Comparison of ENCODE assay signal across 8 cellular contexts in genomic region chr3:8629151-8630021, GRCh38. TPM values are rescaled to one million over a fixed set of nuclear protein-coding genes. Genes with fewer than 3 reads are reported as not detected.
DNase-seq lines count a peak whose midpoint lies in the region; ATAC-seq, FAIRE-seq and TF ChIP-seq lines count a peak whose summit lies in the region.

No MANE protein-coding gene starts in this region.

- no peaks in the 10 kb centered on the region for H3K79me2 ChIP-seq in keratinocyte (ENCODE audit: control insufficient read depth, insufficient read depth, low read length)

- H3K27me3 ChIP-seq in keratinocyte (ENCODE audit: control insufficient read depth, extremely low read depth, insufficient read depth, low read length) (no peaks in the 10 kb centered on the region), spleen (replicated peaks in 1 of 7) (no peaks in the 10 kb centered on the region)

- H3K4me1 Mint-ChIP-seq in activated T-helper 17 cell treated with anti-CD3 and anti-CD28 coated beads, Interleukin-2, amount 50 U/mL, for 72 hours: peaks cover 7% of the 10 kb centered on the region
- H3K4me1 Mint-ChIP-seq in endothelial cell (ENCODE audit: unreplicated experiment): peaks cover 19% of the 10 kb centered on the region

- peak overlapping the region; percentile 19 for H3K9ac ChIP-seq in keratinocyte (ENCODE audit: control insufficient read depth, extremely low read depth, insufficient read depth, low read length)

- no peak for TF ChIP-seq CTCF in AG09319 (IDR thresholded peaks at IDR 0.05; ENCODE audit: low read depth, low read length)
- no peak for TF ChIP-seq CTCF in keratinocyte (optimal IDR thresholded peaks at IDR 0.05 in 1 of 3, IDR thresholded peaks at IDR 0.05 in 1 of 3, conservative IDR thresholded peaks at IDR 0.05 in 1 of 3; ENCODE audit: extremely low read depth in 1 of 3, insufficient read depth in 2 of 3, low read length in 3 of 3)
- no peak for TF ChIP-seq CTCF in spleen (IDR thresholded peaks at IDR 0.05 in 8 of 11, conservative IDR thresholded peaks at IDR 0.05 in 3 of 11)
- no peak for TF ChIP-seq CTCF in endothelial cell (IDR thresholded peaks at IDR 0.05; ENCODE audit: unreplicated experiment)

- WGBS in spleen, 5 donors: 67 to 86% (median 75%) methylated on average over 16 of the region's 16 CpGs

- peak; percentile 89 for FAIRE-seq in keratinocyte (lab: Jason Lieb, UNC)

- H3K9me3 ChIP-seq in keratinocyte (ENCODE audit: control insufficient read depth, low read depth, low read length) (no peaks in the 10 kb centered on the region), spleen (no peaks in the 10 kb centered on the region)

- H3K9me3 Mint-ChIP-seq in activated T-helper 17 cell treated with anti-CD3 and anti-CD28 coated beads, Interleukin-2, amount 50 U/mL, for 72 hours: no peaks in the 10 kb centered on the region
- no peaks in the 10 kb centered on the region for H3K9me3 Mint-ChIP-seq in endothelial cell (ENCODE audit: unreplicated experiment)

- H3K4me3 ChIP-seq in keratinocyte (ENCODE audit: control insufficient read depth in 2 of 3, extremely low read depth in 1 of 3, insufficient read depth in 2 of 3, low read depth in 1 of 3, low read length in 3 of 3) (no peak overlapping the region), spleen (no peak overlapping the region)

- DNase-seq in AG09319 (ENCODE audit: extremely low read depth, low read depth) (peak; percentile 65), LHCN-M2 (ENCODE audit: low read depth) (peak; percentile 93), keratinocyte (ENCODE audit: low read depth, low spot score) (peak; percentile 83), spleen (no peak), endothelial cell (ENCODE audit: low spot score) (no peak)
- DNase-seq in stimulated activated CD8-positive, alpha-beta memory T cell treated with anti-CD3 and anti-CD28 coated beads, Interleukin-4, amount 100 ng/mL, for 48 hours: peak; percentile 79

- H3K4me1 ChIP-seq in keratinocyte (ENCODE audit: control insufficient read depth, extremely low read depth, insufficient read depth, low read length) (peaks cover 22% of the 10 kb centered on the region), spleen (peaks cover 0 to 23% (median 0%) of the 10 kb centered on the region in 6 donors)

- peak overlapping the region; percentile 74 for H3K27ac ChIP-seq in keratinocyte (ENCODE audit: control insufficient read depth, insufficient read depth, low read length)
- H3K27ac ChIP-seq in spleen: no peak overlapping the region

- H3K27ac Mint-ChIP-seq in activated T-helper 17 cell treated with anti-CD3 and anti-CD28 coated beads, Interleukin-2, amount 50 U/mL, for 72 hours: peak overlapping the region; percentile 4
- H3K27ac Mint-ChIP-seq in endothelial cell (ENCODE audit: unreplicated experiment): no peak overlapping the region

- peak overlapping the region; percentile 6 for H3K4me3 Mint-ChIP-seq in activated T-helper 17 cell treated with anti-CD3 and anti-CD28 coated beads, Interleukin-2, amount 50 U/mL, for 72 hours
- no peak overlapping the region for H3K4me3 Mint-ChIP-seq in endothelial cell (ENCODE audit: unreplicated experiment)

- peaks cover 8% of the 10 kb centered on the region for H3K27me3 Mint-ChIP-seq in activated T-helper 17 cell treated with anti-CD3 and anti-CD28 coated beads, Interleukin-2, amount 50 U/mL, for 72 hours
- H3K27me3 Mint-ChIP-seq in endothelial cell (ENCODE audit: unreplicated experiment): no peaks in the 10 kb centered on the region

- no peaks in the 10 kb centered on the region for H3K36me3 Mint-ChIP-seq in activated T-helper 17 cell treated with anti-CD3 and anti-CD28 coated beads, Interleukin-2, amount 50 U/mL, for 72 hours (ENCODE audit: low read depth)
- H3K36me3 Mint-ChIP-seq in endothelial cell (ENCODE audit: low read depth, unreplicated experiment): no peaks in the 10 kb centered on the region

- no peaks in the 10 kb centered on the region for H4K20me1 ChIP-seq in keratinocyte (ENCODE audit: control insufficient read depth, extremely low read depth, insufficient read depth, low read length)

- no peaks in the 10 kb centered on the region for H3K9me1 ChIP-seq in keratinocyte (ENCODE audit: control insufficient read depth, extremely low read depth, insufficient read depth, low read length)

- peak overlapping the region; percentile 66 for H3K4me2 ChIP-seq in keratinocyte (ENCODE audit: control insufficient read depth, extremely low read depth, insufficient read depth, low read depth, low read length)

- intact Hi-C loops in spleen (cut with DNase I; ENCODE audit: low total_unique reads): no loop called here

- TF ChIP-seq POLR2A in spleen (IDR thresholded peaks at IDR 0.05): no peak

- H3K36me3 ChIP-seq in keratinocyte (ENCODE audit: control insufficient read depth in 2 of 2, extremely low read depth in 1 of 2, insufficient read depth in 2 of 2, low read length in 2 of 2) (no peaks in the 10 kb centered on the region), spleen (no peaks in the 10 kb centered on the region)

- ATAC-seq in GM19463 (IDR thresholded peaks at IDR 0.05; ENCODE audit: unreplicated experiment): peak; percentile 95
- peak; percentile 95 for ATAC-seq in activated T-helper 17 cell treated with anti-CD3 and anti-CD28 coated beads, Interleukin-2, amount 50 U/mL, for 72 hours (replicated peaks)

- dilution Hi-C loops in keratinocyte (cut with MboI; ENCODE audit: extremely low pct_ligation_motif_present, low sequenced_read_pairs): no loop called here

- H2AFZ ChIP-seq in keratinocyte (ENCODE audit: control insufficient read depth, low read length): no peak overlapping the region

RNA-seq across cellular contexts. Expression of gene SSUH2, which starts 15.2 kb away (rescaled TPM):
- 0.11 TPM in 1 of 2 replicates, not detected in the other for total RNA-seq in LHCN-M2 (2014; rRNA removed)
- 0.17 TPM for polyA plus RNA-seq in LHCN-M2 (2012)
- 1 to 10 TPM in 1 of 2 donors, not detected in 1; 1.3 TPM for total RNA-seq in activated T-helper 17 cell treated with anti-CD3 and anti-CD28 coated beads, Interleukin-2, amount 50 U/mL, for 72 hours
- polyA plus RNA-seq in keratinocyte: 0.03 to 0.13 TPM (median 0.09 TPM) in 3 replicates
- polyA plus RNA-seq in keratinocyte (2011; ENCODE audit: low read depth): not detected
- polyA plus RNA-seq in keratinocyte (2011; cell fraction: cytosol; rRNA removed): 0.05 TPM in 1 of 2 replicates, not detected in the other
- polyA plus RNA-seq in keratinocyte (2011; cell fraction: nucleus; rRNA removed): 0.08 and 0.13 TPM in 2 replicates
- polyA plus RNA-seq in keratinocyte (2012; ENCODE audit: low replicate concordance): 0.35 TPM in 1 of 2 replicates, not detected in the other
- polyA minus RNA-seq in keratinocyte: 0.16 TPM in 1 of 3 replicates, not detected in the others
- polyA minus RNA-seq in keratinocyte (2011; cell fraction: cytosol; rRNA and poly(A)+ RNA removed): not detected
- not detected in 2 replicates for polyA minus RNA-seq in keratinocyte (2011; cell fraction: nucleus; rRNA and poly(A)+ RNA removed)
- 1 to 10 TPM in 6 of 7 donors, under 1 TPM in 1; 0.94 to 4.5 (median 1.3) TPM for total RNA-seq in spleen
- polyA plus RNA-seq in spleen: 1 to 10 TPM; 1.1 to 4.3 (median 2.0) TPM
- 0.21 TPM for total RNA-seq in endothelial cell (ENCODE audit: unreplicated experiment)

Comparison
In these comparisons a context has a peak if more than half of its experiments do, and no peak if none do; other contexts are left out.
1. DNase-seq: peak in AG09319 (single experiment), LHCN-M2 (single experiment), keratinocyte (single experiment) and stimulated activated CD8-positive, alpha-beta memory T cell treated with anti-CD3 and anti-CD28 coated beads, Interleukin-4, amount 100 ng/mL, for 48 hours (single experiment); none in spleen (single experiment) and endothelial cell (single experiment).